12 cellular contexts compared by ENCODE assay signal in the genomic region with DNA sequence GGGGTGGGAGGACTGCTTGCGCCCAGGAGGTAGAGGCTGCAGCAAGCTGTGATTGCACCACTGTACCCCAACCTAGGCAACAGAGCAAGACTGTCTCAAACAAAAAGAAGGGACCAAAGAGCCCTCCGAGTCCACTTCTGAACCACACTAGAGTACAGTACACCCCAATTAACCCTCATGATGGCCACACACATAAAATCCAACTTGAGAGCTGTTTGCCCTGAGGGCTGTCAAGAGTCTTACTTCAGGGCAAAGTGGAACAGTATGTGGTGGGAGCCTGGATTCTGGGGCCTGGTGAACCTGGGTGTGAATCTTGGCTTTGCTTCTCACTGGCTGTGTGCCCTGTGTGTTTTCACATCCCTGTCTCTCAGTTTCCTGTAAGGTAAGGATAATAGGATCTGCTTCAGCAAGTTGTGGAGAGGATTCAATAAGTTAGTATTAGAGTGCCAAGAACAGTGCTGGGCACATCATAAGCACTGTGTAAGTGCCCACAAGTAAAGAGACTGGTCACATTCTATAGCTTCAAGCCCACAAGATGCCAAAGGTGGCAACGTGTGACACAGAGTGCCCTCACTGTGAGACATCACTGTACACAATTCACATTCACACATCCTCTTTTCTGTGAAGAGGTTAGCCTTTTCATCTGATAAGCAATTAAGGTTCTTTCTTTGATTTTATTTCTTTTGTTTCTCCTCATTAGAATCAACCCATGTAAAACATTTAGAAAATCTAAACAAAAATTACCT. TPM values are rescaled to one million over a fixed set of nuclear protein-coding genes. Genes with fewer than 3 reads are reported as not detected.
DNase-seq lines count a peak whose midpoint lies in the region; ATAC-seq and TF ChIP-seq lines count a peak whose summit lies in the region.
"Had no signal": no experiment of that assay in that cellular context is flagged by ENCODE, and none has a peak within 500 bp of the region (broad histone marks: within the 10 kb centered on the region; RNA-seq: fewer than 3 reads in every experiment).

No MANE protein-coding gene starts in this region.

- peaks cover 96 to 97% (median 96%) of the 10 kb centered on the region in 3 donors for H3K4me1 Mint-ChIP-seq in T-cell
- H3K4me1 Mint-ChIP-seq in immature natural killer cell = peaks cover 82 to 95% of the 10 kb centered on the region in 2 donors
- H3K4me1 Mint-ChIP-seq in endothelial cell (ENCODE audit: unreplicated experiment) = peaks cover 19% of the 10 kb centered on the region

- no peak for TF ChIP-seq POLR2A in right lobe of liver (IDR thresholded peaks at IDR 0.05)

- CTCF ChIA-PET in T-cell (lab: Charles Lee) = interaction anchor here (0.8 to 1.8 kb wide), 5 partner anchors 14 to 456 kb away, joined by 3 to 16 read pairs (median 5); no protein-coding TSS in a partner anchor

- POLR2A ChIA-PET in T-cell (lab: Charles Lee) = interaction anchor here (0.6 to 1.7 kb wide), 7 partner anchors 12 to 380 kb away, joined by 3 to 6 read pairs (median 4); a partner anchor contains a TSS

- H3K36me3 ChIP-seq in right lobe of liver = no peaks in the 10 kb centered on the region

- ATAC-seq in GM19463 (IDR thresholded peaks at IDR 0.05; ENCODE audit: unreplicated experiment) (peak; percentile 40), T-cell (replicated peaks in 1 of 4) (peak; percentile 23 to 42 (median 38)), right lobe of liver (no peak), HG03045 (IDR thresholded peaks at IDR 0.05; ENCODE audit: unreplicated experiment) (no peak)
- ATAC-seq: left colon had no signal

- H3K9me3 ChIP-seq in right lobe of liver = no peaks in the 10 kb centered on the region

- H3K27ac ChIP-seq in right lobe of liver = no peak overlapping the region

- H3K27me3 ChIP-seq in right lobe of liver = no peaks in the 10 kb centered on the region

- H3K4me3 Mint-ChIP-seq in T-cell (peak overlapping the region; percentile 40 to 67 (median 42)), immature natural killer cell (peak overlapping the region; percentile 45 to 72 (median 67)), endothelial cell (ENCODE audit: unreplicated experiment) (no peak overlapping the region)

- H3K27me3 Mint-ChIP-seq in T-cell (no peaks in the 10 kb centered on the region), immature natural killer cell (ENCODE audit: low read depth in 3 of 3) (peaks cover 0 to 2% (median 0%) of the 10 kb centered on the region in 3 donors), endothelial cell (ENCODE audit: unreplicated experiment) (no peaks in the 10 kb centered on the region)

- no peaks in the 10 kb centered on the region for H3K4me1 ChIP-seq in right lobe of liver

- H3K27ac Mint-ChIP-seq in T-cell (peak overlapping the region; percentile 93 to 97), immature natural killer cell (peak overlapping the region; percentile 30 to 70 (median 56)), endothelial cell (ENCODE audit: unreplicated experiment) (no peak overlapping the region)

- 55% methylated on average over 1 of the region's 3 CpGs for WGBS in right lobe of liver (ENCODE audit: insufficient coverage, low coverage, low lambda C conversion rate, missing lambda C conversion rate)

- TF ChIP-seq CTCF in endothelial cell (IDR thresholded peaks at IDR 0.05; ENCODE audit: unreplicated experiment) (no peak), right lobe of liver (IDR thresholded peaks at IDR 0.05) (no peak)

- no peak overlapping the region for H3K4me3 ChIP-seq in right lobe of liver

- H3K9me3 Mint-ChIP-seq in T-cell (no peaks in the 10 kb centered on the region), immature natural killer cell (no peaks in the 10 kb centered on the region), endothelial cell (ENCODE audit: unreplicated experiment) (no peaks in the 10 kb centered on the region)

- intact Hi-C loops in right lobe of liver (cut with DNase I) = no loop called here

- H3K36me3 Mint-ChIP-seq in T-cell (peaks cover 20% of the 10 kb centered on the region), immature natural killer cell (no peaks in the 10 kb centered on the region), endothelial cell (ENCODE audit: low read depth, unreplicated experiment) (no peaks in the 10 kb centered on the region)
- H3K36me3 Mint-ChIP-seq: IgD-negative memory B cell had no signal

- DNase-seq in ELF-1 (ENCODE audit: low read depth, low spot score) (peak; percentile 14), T-cell (peak in 6 of 34 experiments; percentile 26 to 53 (median 35)), immature natural killer cell (peak; percentile 16 to 28 (median 26)), C1 segment of cervical spinal cord (lab: John Stamatoyannopoulos, UW) (no peak), endothelial cell (ENCODE audit: low spot score) (no peak), right lobe of liver (no peak)
- DNase-seq: anterior cingulate cortex, left colon, posterior cingulate gyrus had no signal

RNA-seq across cellular contexts. Expression of a gene that starts 52.1 kb away (rescaled TPM):
- total RNA-seq in T-cell (100 to 1,000 TPM; 412 to 776 (median 500) TPM), endothelial cell (ENCODE audit: unreplicated experiment) (15.9 TPM), right lobe of liver (under 1 TPM in 5 of 6 experiments, not detected in 1; 0.19 to 0.66 (median 0.42) TPM)
- polyA plus RNA-seq in immature natural killer cell = 10 to 100 TPM; 16.7 to 29.7 (median 28.7) TPM

Comparison
In these comparisons a context has a peak if more than half of its experiments do, and no peak if none do; other contexts are left out.
1. DNase-seq: peak in ELF-1 (single experiment) and immature natural killer cell (3 of 3); none in C1 segment of cervical spinal cord (0 of 14), endothelial cell (single experiment) and right lobe of liver (0 of 3).
2. ATAC-seq: peak in GM19463 (single experiment) and T-cell (4 of 4); none in right lobe of liver (0 of 4) and HG03045 (single experiment).
3. RNA of a gene that starts 52.1 kb away (total RNA-seq): 412 to 776 TPM in T-cell; 15.9 TPM in endothelial cell (single experiment) and 0.19 to 0.66 TPM in right lobe of liver; every median in the first group is over 10 times any median in the second.